Comparison of ENCODE assay signal across 8 cellular contexts in the genomic region with DNA sequence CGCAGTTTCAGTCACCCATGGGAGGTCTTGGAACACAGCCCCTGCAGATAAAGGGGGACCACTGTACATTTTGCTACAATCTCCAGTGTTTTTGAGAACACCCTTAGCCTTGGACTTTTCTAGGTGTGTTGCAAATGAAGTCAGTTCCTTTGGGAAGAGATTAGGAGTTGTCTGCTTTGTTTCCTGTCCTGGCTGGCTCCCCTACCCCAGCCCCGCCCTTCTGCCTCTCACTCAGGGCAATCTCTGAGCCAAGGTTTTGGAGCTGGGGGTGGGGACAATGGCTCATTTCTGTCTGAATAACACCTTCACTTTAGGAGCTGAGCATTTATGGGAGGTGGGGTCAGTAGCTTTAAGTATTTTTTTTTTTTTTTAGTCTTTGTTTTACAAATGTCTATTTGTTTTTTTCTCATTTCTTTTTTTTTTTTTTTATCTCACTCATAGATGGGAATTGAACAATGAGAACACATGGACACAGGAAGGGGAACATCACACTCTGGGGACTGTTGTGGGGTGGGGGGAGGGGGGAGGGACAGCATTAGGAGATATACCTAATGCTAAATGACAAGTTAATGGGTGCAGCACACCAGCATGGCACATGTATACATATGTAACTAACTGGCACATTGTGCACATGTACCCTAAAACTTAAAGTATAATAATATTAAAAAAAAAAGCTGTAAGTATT. TPM values are rescaled to one million over a fixed set of nuclear protein-coding genes. Genes with fewer than 3 reads are reported as not detected.
A peak's percentile ranks its signal among the peaks of the same experiment; 100 is the strongest.
DNase-seq lines count a peak whose midpoint lies in the region; ATAC-seq, FAIRE-seq and TF ChIP-seq lines count a peak whose summit lies in the region.
"Not testable (repeated sequence)": the region's sequence is repeated elsewhere in the genome, so short reads cannot be mapped to it uniquely, and the experiment has no call there.

No MANE protein-coding gene starts in this region.

- H4K20me1 ChIP-seq in endothelial cell of umbilical vein (replicated peaks; ENCODE audit: control insufficient read depth, extremely low read depth, insufficient read depth, low read length); HepG2 (ENCODE audit: insufficient read depth, low read length): not testable (repeated sequence)

- H3K36me3 Mint-ChIP-seq in HFFc6 (ENCODE audit: low read depth): peaks cover 18% of the 10 kb centered on the region

- H3K4me1 ChIP-seq in adrenal gland (replicated peaks in 1 of 2); endothelial cell of umbilical vein (ENCODE audit: control insufficient read depth, extremely low read depth, insufficient read depth, low read length); HepG2 (ENCODE audit: insufficient read depth, low read length): not testable (repeated sequence)
- H3K4me1 ChIP-seq in heart right ventricle (peaks cover 0 to 33% (median 16%) of the 10 kb centered on the region in 9 donors), gastrocnemius medialis (peaks cover 18 to 23% of the 10 kb centered on the region in 2 donors)

- TF ChIP-seq RAD21 in HepG2 (CRISPR knock-in tag; IDR thresholded peaks at IDR 0.05): not testable (repeated sequence)

- TF ChIP-seq EP300 in HepG2 (IDR thresholded peaks at IDR 0.05; ENCODE audit: low read depth in 2 of 2, low read length in 2 of 2); HepG2 (CRISPR knock-in tag; IDR thresholded peaks at IDR 0.05; ENCODE audit: borderline replicate concordance): not testable (repeated sequence)

- ATAC-seq in heart right ventricle (peak; percentile 88 to 98 (median 96)), gastrocnemius medialis (peak; percentile 56 to 70)
- not testable (repeated sequence) for ATAC-seq in HepG2

- peak overlapping the region; percentile 44 for H2AFZ ChIP-seq in endothelial cell of umbilical vein (ENCODE audit: low read depth, low read length)
- not testable (repeated sequence) for H2AFZ ChIP-seq in HepG2 (ENCODE audit: low read length)

- POLR2A ChIA-PET in endothelial cell of umbilical vein (lab: Charles Lee); HepG2 (lab: Yijun Ruan, JAX): not testable (repeated sequence)

- CTCF ChIA-PET in endothelial cell of umbilical vein (lab: Charles Lee): interaction anchor here (0.6 to 1.4 kb wide), 3 partner anchors 10 to 806 kb away, joined by 3 to 5 read pairs (median 3); no protein-coding TSS in a partner anchor
- CTCF ChIA-PET in HepG2 (lab: Yijun Ruan, JAX; ENCODE audit: low intra/inter-chr PET ratio, low total read pairs): not testable (repeated sequence)

- not testable (repeated sequence) for H3K9ac ChIP-seq in endothelial cell of umbilical vein (replicated peaks; ENCODE audit: extremely low read depth, insufficient read depth, low read length); HepG2 (ENCODE audit: insufficient read depth, low read depth, low read length)

- H3K4me2 ChIP-seq in endothelial cell of umbilical vein (ENCODE audit: insufficient read depth, low read length): peak overlapping the region; percentile 17
- H3K4me2 ChIP-seq in HepG2 (ENCODE audit: low read depth, low read length): not testable (repeated sequence)

- H3K27ac ChIP-seq in adrenal gland: peak overlapping the region in 3 of 5 donors; percentile 31 to 41 (median 37)
- H3K27ac ChIP-seq in endothelial cell of umbilical vein (ENCODE audit: insufficient read depth, low read depth, low read length); HepG2 (ENCODE audit: extremely low read length, insufficient read depth, low read length): not testable (repeated sequence)
- H3K27ac ChIP-seq in heart right ventricle: peak overlapping the region in 9 of 10 donors; percentile 21 to 79 (median 65)
- H3K27ac ChIP-seq in gastrocnemius medialis: peak overlapping the region; percentile 21 to 62 (median 50)

- TF ChIP-seq POLR2A in adrenal gland (IDR thresholded peaks at IDR 0.05); endothelial cell of umbilical vein (IDR thresholded peaks at IDR 0.05; ENCODE audit: low read depth, low read length); HepG2 (IDR thresholded peaks at IDR 0.05; ENCODE audit: insufficient read depth in 1 of 2, low read depth in 2 of 2, low read length in 2 of 2); gastrocnemius medialis (IDR thresholded peaks at IDR 0.05): not testable (repeated sequence)

- intact Hi-C loops in adrenal gland (cut with DNase I); endothelial cell of umbilical vein (cut with micrococcal nuclease); heart right ventricle (cut with DNase I); HepG2 (cut with micrococcal nuclease; ENCODE audit: unreplicated experiment); gastrocnemius medialis (cut with DNase I; ENCODE audit: low total_unique reads): not testable (repeated sequence)

- not testable (repeated sequence) for H3K4me3 Mint-ChIP-seq in HFFc6

- not testable (repeated sequence) for H3K27me3 ChIP-seq in adrenal gland; endothelial cell of umbilical vein (ENCODE audit: control insufficient read depth in 2 of 2, insufficient read depth in 2 of 2, low read length in 2 of 2); heart right ventricle; HepG2 (ENCODE audit: control insufficient read depth in 1 of 2, insufficient read depth in 2 of 2, low read length in 2 of 2); gastrocnemius medialis

- not testable (repeated sequence) for H3K9me1 ChIP-seq in endothelial cell of umbilical vein (replicated peaks; ENCODE audit: control insufficient read depth, extremely low read depth, insufficient read depth, low read length)

- not testable (repeated sequence) for TF ChIP-seq CTCF in HFFc6 (IDR thresholded peaks at IDR 0.05); adrenal gland (IDR thresholded peaks at IDR 0.05); endothelial cell of umbilical vein (IDR thresholded peaks at IDR 0.05; ENCODE audit: extremely low read depth in 1 of 2, insufficient read depth in 1 of 2, low read depth in 1 of 2, low read length in 2 of 2); heart right ventricle (IDR thresholded peaks at IDR 0.05); HepG2 (CRISPR knock-in tag; IDR thresholded peaks at IDR 0.05); gastrocnemius medialis (IDR thresholded peaks at IDR 0.05 in 4 of 5, conservative IDR thresholded peaks at IDR 0.05 in 1 of 5)

- H3K36me3 ChIP-seq in adrenal gland (replicated peaks in 1 of 2): peaks cover 0 to 13% of the 10 kb centered on the region in 2 donors
- H3K36me3 ChIP-seq in endothelial cell of umbilical vein (ENCODE audit: control insufficient read depth in 2 of 2, extremely low read depth in 1 of 2, insufficient read depth in 2 of 2, low read length in 2 of 2); gastrocnemius medialis: not testable (repeated sequence)
- H3K36me3 ChIP-seq in heart right ventricle: peaks cover 0 to 84% (median 22%) of the 10 kb centered on the region in 9 donors
- H3K36me3 ChIP-seq in HepG2 (replicated peaks in 1 of 2; ENCODE audit: control insufficient read depth in 1 of 2, insufficient read depth in 2 of 2, low read length in 2 of 2): peaks cover 13 to 32% of the 10 kb centered on the region in 2 experiments

- 65 to 79% (median 72%) methylated on average over 2 of the region's 2 CpGs for WGBS in adrenal gland, 4 donors
- WGBS in heart right ventricle, 2 donors: 42 to 62% methylated on average over 2 of the region's 2 CpGs
- WGBS in HepG2 (ENCODE audit: low lambda C conversion rate): 98% methylated on average over 2 of the region's 2 CpGs

- BruUV-seq in endothelial cell of umbilical vein (replicated peaks; lab: Mats Ljungman, UMichigan): not testable (repeated sequence)
- TSS peak; percentile 4 for BruUV-seq in HepG2 (replicated peaks; lab: Mats Ljungman, UMichigan)

- H3K9me3 ChIP-seq in adrenal gland (replicated peaks in 1 of 3); endothelial cell of umbilical vein (replicated peaks; ENCODE audit: control insufficient read depth, insufficient read depth, low read length); heart right ventricle; HepG2 (ENCODE audit: low read length); gastrocnemius medialis: not testable (repeated sequence)

- not testable (repeated sequence) for H3K9me3 Mint-ChIP-seq in HFFc6

- in situ Hi-C loops in HepG2 (cut with HindIII; ENCODE audit: extremely low pct_ligation_motif_present, low pct_unique_long_range_greater_than_20kb); gastrocnemius medialis (cut with MboI; ENCODE audit: low sequenced_read_pairs in 4 of 4): not testable (repeated sequence)

- dilution Hi-C loops in endothelial cell of umbilical vein (cut with MboI; ENCODE audit: extremely low pct_ligation_motif_present, low sequenced_read_pairs): not testable (repeated sequence)

- H3K79me2 ChIP-seq in endothelial cell of umbilical vein (ENCODE audit: control insufficient read depth, insufficient read depth, low read length); HepG2 (ENCODE audit: insufficient read depth, low read length): not testable (repeated sequence)

- FAIRE-seq in endothelial cell of umbilical vein (lab: Jason Lieb, UNC); HepG2 (lab: Jason Lieb, UNC): not testable (repeated sequence)

- peak; percentile 42 for DNase-seq in AG20443 (ENCODE audit: low spot score)
- not testable (repeated sequence) for DNase-seq in HFFc6; endothelial cell of umbilical vein (ENCODE audit: low read depth, low spot score); HepG2 (ENCODE audit: low spot score)
- DNase-seq in NCI-H69 (lab: John Stamatoyannopoulos, UW): peak; percentile 57
- peak; percentile 29 to 71 (median 61) for DNase-seq in adrenal gland
- DNase-seq in heart right ventricle: peak; percentile 50 to 69
- peak in 1 of 2 donors; percentile 25 for DNase-seq in gastrocnemius medialis

- not testable (repeated sequence) for H3K27me3 Mint-ChIP-seq in HFFc6 (ENCODE audit: insufficient read depth)

- not testable (repeated sequence) for H3K4me3 ChIP-seq in adrenal gland; endothelial cell of umbilical vein (replicated peaks in 1 of 3; ENCODE audit: insufficient read depth in 1 of 3, low read depth in 1 of 3, low read length in 3 of 3); heart right ventricle; HepG2 (replicated peaks in 1 of 3; ENCODE audit: insufficient read depth in 1 of 3, low read depth in 2 of 3, low read length in 3 of 3); gastrocnemius medialis

- peak overlapping the region; percentile 32 for H3K27ac Mint-ChIP-seq in HFFc6

- H3K4me1 Mint-ChIP-seq in HFFc6 (ENCODE audit: low read depth): peaks cover 12% of the 10 kb centered on the region

RNA-seq across cellular contexts. Expression of gene FAM177A1, which starts 15.2 kb away (rescaled TPM):
- total RNA-seq in HFFc6 (2021; fragmentation: NEBNext Ultra II Directional; extraction: Animal tissue kit (Norgen Biotek cat#: 25700)): 10 to 100 TPM; 80.2 to 99.5 (median 91.9) TPM
- total RNA-seq in adrenal gland (10 to 100 TPM; 12.6 to 83.1 (median 44.7) TPM), endothelial cell of umbilical vein (48.2 and 64.1 TPM in 2 replicates), heart right ventricle (100 to 1,000 TPM in 6 of 10 donors, 10 to 100 TPM in 4; 68.1 to 122 (median 104) TPM), HepG2 (2016; rRNA removed; fragmentation: Illumina TruSeq; extraction: Trizol) (116 and 119 TPM in 2 replicates), gastrocnemius medialis (10 to 100 TPM; 13.5 to 35.8 (median 21.8) TPM)
- polyA plus RNA-seq in adrenal gland (10 to 100 TPM; 29.9 to 85.9 (median 56.8) TPM), endothelial cell of umbilical vein (19.9 and 22.1 TPM in 2 replicates), heart right ventricle (10 to 100 TPM; 45.9 to 76.3 TPM), HepG2 (2011; rRNA removed) (69.0 and 72.9 TPM in 2 replicates)
- 25.0 and 25.3 TPM in 2 replicates for polyA plus RNA-seq in endothelial cell of umbilical vein (2011; cell fraction: cytosol; rRNA removed)
- polyA plus RNA-seq in endothelial cell of umbilical vein (2011; cell fraction: nucleus; rRNA removed): 12.2 and 14.5 TPM in 2 replicates
- 45.5 and 46.8 TPM in 2 replicates for polyA plus RNA-seq in endothelial cell of umbilical vein (2012)
- 7.0 and 15.4 TPM in 2 replicates for polyA minus RNA-seq in endothelial cell of umbilical vein
- polyA minus RNA-seq in endothelial cell of umbilical vein (2011; cell fraction: cytosol; rRNA and poly(A)+ RNA removed): 19.0 TPM
- polyA minus RNA-seq in endothelial cell of umbilical vein (2011; cell fraction: nucleus; rRNA and poly(A)+ RNA removed): 8.7 and 12.9 TPM in 2 replicates
- 259 and 291 TPM in 2 replicates for total RNA-seq in HepG2 (2016; cell fraction: cytosol; rRNA removed; fragmentation: Illumina TruSeq; extraction: Trizol; ENCODE audit: low read depth)
- total RNA-seq in HepG2 (2016; cell fraction: insoluble cytoplasmic fraction; rRNA removed; fragmentation: Illumina TruSeq; extraction: Trizol): 102 and 128 TPM in 2 replicates
- total RNA-seq in HepG2 (2016; cell fraction: membrane; rRNA removed; fragmentation: Illumina TruSeq; extraction: Trizol): 219 and 242 TPM in 2 replicates
- total RNA-seq in HepG2 (2016; cell fraction: nucleus; rRNA removed; fragmentation: Illumina TruSeq; extraction: Trizol): 53.1 and 62.5 TPM in 2 replicates
- polyA plus RNA-seq in HepG2 (2011; cell fraction: cytosol; rRNA removed): 43.1 and 47.2 TPM in 2 replicates
- 20.3 and 24.8 TPM in 2 replicates for polyA plus RNA-seq in HepG2 (2011; cell fraction: nucleus; rRNA removed)
- polyA plus RNA-seq in HepG2 (2012): 70.8 and 90.1 TPM in 2 replicates
- polyA plus RNA-seq in HepG2 (2016; cell fraction: cytosol; fragmentation: Illumina TruSeq; extraction: Trizol; ENCODE audit: low read depth): 323 and 351 TPM in 2 replicates
- 125 and 131 TPM in 2 replicates for polyA plus RNA-seq in HepG2 (2016; cell fraction: insoluble cytoplasmic fraction; fragmentation: Illumina TruSeq; extraction: Trizol; ENCODE audit: low read depth)
- polyA plus RNA-seq in HepG2 (2016; cell fraction: membrane; fragmentation: Illumina TruSeq; extraction: Trizol; ENCODE audit: low read depth): 209 and 229 TPM in 2 replicates
- 115 and 136 TPM in 2 replicates for polyA plus RNA-seq in HepG2 (2016; cell fraction: nucleus; fragmentation: Illumina TruSeq; extraction: Trizol; ENCODE audit: insufficient read depth, low read depth)
- polyA minus RNA-seq in HepG2 (2011; rRNA and poly(A)+ RNA removed; ENCODE audit: low replicate concordance): 20.6 and 34.4 TPM in 2 replicates
- polyA minus RNA-seq in HepG2 (2011; cell fraction: cytosol; rRNA and poly(A)+ RNA removed): 25.4 and 27.2 TPM in 2 replicates
- 36.1 and 40.7 TPM in 2 replicates for polyA minus RNA-seq in HepG2 (2011; cell fraction: nucleus; rRNA and poly(A)+ RNA removed)
